Comparison of ENCODE assay signal across 1 cellular context in genomic region chr1:160911441-160911840, GRCh38.
TF ChIP-seq lines count a peak whose summit lies in the region.

No MANE protein-coding gene starts in this region.

TF ChIP-seq in IMR-90, 13 proteins besides CTCF, POLR2A, EP300 and RAD21 (continued from another document):
- TF ChIP-seq MAFK (IDR thresholded peaks at IDR 0.05; ENCODE audit: low read depth, low read length) (no peak), MXI1 (IDR thresholded peaks at IDR 0.05; ENCODE audit: borderline replicate concordance, low read depth, low read length) (no peak)
